26 cellular contexts compared by ENCODE assay signal in genomic region chr15:40331026-40331425, GRCh38. TPM values are rescaled to one million over a fixed set of nuclear protein-coding genes. Genes with fewer than 3 reads are reported as not detected.
DNase-seq lines count a peak whose midpoint lies in the region; ATAC-seq, FAIRE-seq and TF ChIP-seq lines count a peak whose summit lies in the region.
"Had no signal": no experiment of that assay in that cellular context is flagged by ENCODE, and none has a peak within 500 bp of the region (broad histone marks: within the 10 kb centered on the region; RNA-seq: fewer than 3 reads in every experiment).

No MANE protein-coding gene starts in this region.

- no peak overlapping the region for H3K9ac ChIP-seq in kidney (ENCODE audit: low read length in 2 of 2)
- peak overlapping the region; percentile 90 for H3K9ac ChIP-seq in smooth muscle cell (ENCODE audit: low read depth)

- H3K4me1 Mint-ChIP-seq in CD8-positive, alpha-beta memory T cell, result peaks cover 3 to 12% (median 3%) of the 10 kb centered on the region in 3 donors

- 99% methylated on average over 7 of the region's 7 CpGs for WGBS in smooth muscle cell (ENCODE audit: low lambda C conversion rate)

- H3K27me3 ChIP-seq in CD8-positive, alpha-beta memory T cell (ENCODE audit: insufficient read depth, low read length, poor library complexity, severe bottlenecking), result no peaks in the 10 kb centered on the region
- no peaks in the 10 kb centered on the region for H3K27me3 ChIP-seq in SJSA1 (replicated peaks)
- no peaks in the 10 kb centered on the region for H3K27me3 ChIP-seq in smooth muscle cell (ENCODE audit: low read depth)
- H3K27me3 ChIP-seq: breast epithelium, dorsolateral prefrontal cortex, foreskin keratinocyte, ovary had no signal

- H4K20me1 ChIP-seq in smooth muscle cell (ENCODE audit: low read depth), result peaks cover 5% of the 10 kb centered on the region

- H3K27me3 Mint-ChIP-seq in CD8-positive, alpha-beta memory T cell, result no peaks in the 10 kb centered on the region
- H3K27me3 Mint-ChIP-seq: CD4-positive, alpha-beta memory T cell had no signal

- no peak overlapping the region for H2AFZ ChIP-seq in smooth muscle cell (ENCODE audit: low read depth)

- no peak overlapping the region for H3K4me3 ChIP-seq in CD8-positive, alpha-beta memory T cell (ENCODE audit: low read length)
- H3K4me3 ChIP-seq in SJSA1 (no peak overlapping the region), kidney (ENCODE audit: low read length in 2 of 2) (no peak overlapping the region), smooth muscle cell (no peak overlapping the region)
- H3K4me3 ChIP-seq: breast epithelium, dorsolateral prefrontal cortex, ovary had no signal

- H3K27ac Mint-ChIP-seq in CD8-positive, alpha-beta memory T cell, result no peak overlapping the region
- H3K27ac Mint-ChIP-seq: activated T-helper 2 cell treated with anti-CD3 and anti-CD28 coated beads, Interferon-gamma antibody, Interleukin-2, Interleukin-4, amounts not matched to agents 10 μg/mL and 5 μg/mL and 100 μg/mL, durations not matched to agents 14 hours and 24 hours and 36 hours; CD4-positive, alpha-beta memory T cell; IgD-negative memory B cell; naive B cell; stimulated activated naive B cell treated with anti-CD40 and anti-IgM and Interleukin-4, amounts not matched to agents 10 μg/mL and 1 μg/mL and 100 μg/mL, for 72 hours had no signal

- H3K27ac ChIP-seq in CD8-positive, alpha-beta memory T cell (ENCODE audit: low read depth, low read length), result peak overlapping the region; percentile 27
- H3K27ac ChIP-seq in SJSA1 (peak overlapping the region; percentile 89; the same call in 1 of the 2 replicates), kidney (ENCODE audit: low read depth in 2 of 2, low read length in 2 of 2) (no peak overlapping the region), smooth muscle cell (ENCODE audit: low read depth) (peak overlapping the region; percentile 97)
- H3K27ac ChIP-seq: epithelial cell of prostate, foreskin keratinocyte had no signal

- H3K36me3 ChIP-seq in CD8-positive, alpha-beta memory T cell (ENCODE audit: insufficient read depth, low read length), result no peaks in the 10 kb centered on the region
- H3K36me3 ChIP-seq in SJSA1 (peaks cover 87% of the 10 kb centered on the region), kidney (ENCODE audit: control insufficient read depth in 1 of 2, insufficient read depth in 2 of 2, low read length in 2 of 2) (no peaks in the 10 kb centered on the region), smooth muscle cell (ENCODE audit: low read depth) (no peaks in the 10 kb centered on the region)
- H3K36me3 ChIP-seq: breast epithelium, ovary had no signal

- ATAC-seq in GM21360 (IDR thresholded peaks at IDR 0.05; ENCODE audit: unreplicated experiment), result no peak
- ATAC-seq: foreskin keratinocyte; stimulated activated naive B cell treated with anti-CD40 and anti-IgM and Interleukin-4, amounts not matched to agents 10 μg/mL and 1 μg/mL and 100 μg/mL, for 72 hours had no signal

- intact Hi-C loops in kidney (cut with DNase I), result no loop called here

- H3K9me3 ChIP-seq in CD8-positive, alpha-beta memory T cell (ENCODE audit: low read length), result no peaks in the 10 kb centered on the region
- no peaks in the 10 kb centered on the region for H3K9me3 ChIP-seq in SJSA1 (replicated peaks)
- no peaks in the 10 kb centered on the region for H3K9me3 ChIP-seq in kidney (ENCODE audit: control insufficient read depth in 1 of 2, low read length in 2 of 2)
- H3K9me3 ChIP-seq in smooth muscle cell (replicated peaks; ENCODE audit: low read depth), result no peaks in the 10 kb centered on the region
- H3K9me3 ChIP-seq: breast epithelium, ovary had no signal

- CTCF ChIA-PET in CD8-positive, alpha-beta memory T cell (lab: Charles Lee), result interaction anchor here (1.8 to 9.4 kb wide), 4 partner anchors 8 to 52 kb away, joined by 4 to 83 read pairs (median 15); partner anchors contain the start of gene CCDC9B

- no peak overlapping the region for H3K4me3 Mint-ChIP-seq in CD8-positive, alpha-beta memory T cell
- H3K4me3 Mint-ChIP-seq: CD4-positive, alpha-beta memory T cell; stimulated activated naive B cell treated with anti-CD40 and anti-IgM and Interleukin-4, amounts not matched to agents 10 μg/mL and 1 μg/mL and 100 μg/mL, for 72 hours had no signal

- peaks cover 8% of the 10 kb centered on the region for H3K79me2 ChIP-seq in smooth muscle cell (ENCODE audit: low read depth)

- H3F3A ChIP-seq in smooth muscle cell (ENCODE audit: low read depth), result peaks cover 25% of the 10 kb centered on the region

- POLR2A ChIA-PET in CD8-positive, alpha-beta memory T cell (lab: Charles Lee), result no interaction called here

- no peak for FAIRE-seq in kidney (lab: Jason Lieb, UNC)
- FAIRE-seq: GM12892, RCC 7860, TTC549, urothelium cell line had no signal

- peaks cover 15% of the 10 kb centered on the region for H3K4me1 ChIP-seq in CD8-positive, alpha-beta memory T cell (ENCODE audit: insufficient read depth, low read length)
- H3K4me1 ChIP-seq in SJSA1 (replicated peaks), result peaks cover 92% of the 10 kb centered on the region
- peaks cover 0 to 19% of the 10 kb centered on the region in 2 donors for H3K4me1 ChIP-seq in kidney (ENCODE audit: control insufficient read depth in 1 of 2, insufficient read depth in 1 of 2, low read depth in 1 of 2, low read length in 2 of 2)
- H3K4me1 ChIP-seq in smooth muscle cell (ENCODE audit: low read depth), result peaks cover 48% of the 10 kb centered on the region

- no peak for DNase-seq in CD8-positive, alpha-beta memory T cell
- DNase-seq in SJSA1 (ENCODE audit: low read depth in 1 of 2, low spot score in 2 of 2), result no peak
- DNase-seq in kidney, result peak; percentile 51
- no peak for DNase-seq in smooth muscle cell (lab: John Stamatoyannopoulos, UW; ENCODE audit: unreplicated experiment)
- DNase-seq in superior temporal gyrus (ENCODE audit: extremely low spot score), result no peak
- DNase-seq in activated T-cell treated with anti-CD3 and anti-CD28 coated beads for 4 hours, result no peak
- no peak for DNase-seq in activated naive CD4-positive, alpha-beta T cell treated with anti-CD3 and anti-CD28 coated beads, Interleukin-2, amount 50 U/mL, for 16 hours
- DNase-seq: CD4-positive, alpha-beta memory T cell; foreskin keratinocyte; naive B cell; NCI-H1930; NCI-H345; stimulated activated naive B cell treated with anti-CD40 and anti-IgM and Interleukin-4, amounts not matched to agents 10 μg/mL and 1 μg/mL and 100 μg/mL, for 72 hours had no signal

- TF ChIP-seq CTCF in kidney (IDR thresholded peaks at IDR 0.05; ENCODE audit: borderline replicate concordance, extremely low read depth, insufficient read depth) (no peak), smooth muscle cell (IDR thresholded peaks at IDR 0.05; ENCODE audit: borderline replicate concordance, insufficient read depth, poor library complexity, severe bottlenecking) (no peak)

- peaks cover 0 to 1% (median 0%) of the 10 kb centered on the region in 5 donors for H3K9me3 Mint-ChIP-seq in CD8-positive, alpha-beta memory T cell
- H3K9me3 Mint-ChIP-seq: activated T-helper 2 cell treated with anti-CD3 and anti-CD28 coated beads, Interferon-gamma antibody, Interleukin-2, Interleukin-4, amounts not matched to agents 10 μg/mL and 5 μg/mL and 100 μg/mL, durations not matched to agents 14 hours and 24 hours and 36 hours; CD4-positive, alpha-beta memory T cell; IgD-negative memory B cell; naive B cell; stimulated activated naive B cell treated with anti-CD40 and anti-IgM and Interleukin-4, amounts not matched to agents 10 μg/mL and 1 μg/mL and 100 μg/mL, for 72 hours had no signal

- H3K4me2 ChIP-seq in smooth muscle cell, result peak overlapping the region; percentile 94

- H3K36me3 Mint-ChIP-seq in CD8-positive, alpha-beta memory T cell, result no peaks in the 10 kb centered on the region
- H3K36me3 Mint-ChIP-seq: CD4-positive, alpha-beta memory T cell; naive B cell had no signal

RNA-seq across cellular contexts. Expression of gene INAFM2, which starts 7.5 kb away (rescaled TPM):
- total RNA-seq in CD8-positive, alpha-beta memory T cell, result 10 to 100 TPM; 13.5 to 15.3 TPM
- polyA plus RNA-seq in CD8-positive, alpha-beta memory T cell, result 2.7 TPM
- 89.8 and 101 TPM in 2 replicates for total RNA-seq in SJSA1 (2014; rRNA removed; shearing (Covaris generic))
- 21.6 TPM for total RNA-seq in kidney
- polyA plus RNA-seq in kidney (ENCODE audit: insufficient read depth, low read depth, low replicate concordance), result 14.7 TPM
- total RNA-seq in smooth muscle cell, result 28.1 and 30.4 TPM in 2 replicates
- polyA plus RNA-seq in smooth muscle cell, result 23.9 and 48.6 TPM in 2 replicates

RNA-seq across cellular contexts. Expression of gene CCDC9B, which starts 9.7 kb away (rescaled TPM):
- under 1 TPM; 0.39 to 0.47 TPM for total RNA-seq in CD8-positive, alpha-beta memory T cell
- 0.08 TPM for polyA plus RNA-seq in CD8-positive, alpha-beta memory T cell
- 29.5 and 39.0 TPM in 2 replicates for total RNA-seq in SJSA1 (2014; rRNA removed; shearing (Covaris generic))
- total RNA-seq in kidney (60.0 TPM), smooth muscle cell (2.2 and 3.8 TPM in 2 replicates)
- polyA plus RNA-seq in kidney (ENCODE audit: insufficient read depth, low read depth, low replicate concordance) (4.7 TPM), smooth muscle cell (0.97 and 4.7 TPM in 2 replicates)

RNA-seq across cellular contexts. Expression of gene PHGR1, which starts 19.8 kb away (rescaled TPM):
- total RNA-seq in CD8-positive, alpha-beta memory T cell, result not detected
- not detected for polyA plus RNA-seq in CD8-positive, alpha-beta memory T cell
- total RNA-seq in SJSA1 (2014; rRNA removed; shearing (Covaris generic)), result not detected in 2 replicates
- total RNA-seq in kidney, result not detected
- polyA plus RNA-seq in kidney (ENCODE audit: insufficient read depth, low read depth, low replicate concordance), result not detected
- not detected in 2 replicates for total RNA-seq in smooth muscle cell
- 0.48 TPM in 1 of 2 replicates, not detected in the other for polyA plus RNA-seq in smooth muscle cell
- total RNA-seq: activated CD8-positive, alpha-beta memory T cell treated with anti-CD3 and anti-CD28 coated beads for 36 hours; activated T-helper 2 cell treated with anti-CD3 and anti-CD28 coated beads, Interferon-gamma antibody, Interleukin-2, Interleukin-4, amounts not matched to agents 10 μg/mL and 5 μg/mL and 100 μg/mL, durations not matched to agents 14 hours and 24 hours and 36 hours; CD4-positive, alpha-beta memory T cell; dorsolateral prefrontal cortex; foreskin keratinocyte had no signal
- polyA plus RNA-seq: CD4-positive, alpha-beta memory T cell; foreskin keratinocyte; IgD-negative memory B cell; liver had no signal

RNA-seq across cellular contexts. Expression of gene PLCB2, which starts 23.3 kb away (rescaled TPM):
- 10 to 100 TPM; 57.3 to 57.7 TPM for total RNA-seq in CD8-positive, alpha-beta memory T cell
- polyA plus RNA-seq in CD8-positive, alpha-beta memory T cell, result 34.8 TPM
- 34.8 and 61.9 TPM in 2 replicates for total RNA-seq in SJSA1 (2014; rRNA removed; shearing (Covaris generic))
- 37.2 TPM for total RNA-seq in kidney
- polyA plus RNA-seq in kidney (ENCODE audit: insufficient read depth, low read depth, low replicate concordance), result 4.4 TPM
- total RNA-seq in smooth muscle cell, result 1.5 and 3.9 TPM in 2 replicates
- 1.9 TPM in 1 of 2 replicates, not detected in the other for polyA plus RNA-seq in smooth muscle cell

RNA-seq across cellular contexts. Expression of gene DISP2, which starts 27.0 kb away (rescaled TPM):
- total RNA-seq in CD8-positive, alpha-beta memory T cell, result 1 to 10 TPM in 1 of 2 experiments, under 1 TPM in 1; 0.18 to 1.1 TPM
- polyA plus RNA-seq in CD8-positive, alpha-beta memory T cell, result 1.1 TPM
- 0.21 and 0.28 TPM in 2 replicates for total RNA-seq in SJSA1 (2014; rRNA removed; shearing (Covaris generic))
- total RNA-seq in kidney (0.69 TPM), smooth muscle cell (0.04 and 0.58 TPM in 2 replicates)
- polyA plus RNA-seq in kidney (ENCODE audit: insufficient read depth, low read depth, low replicate concordance) (0.04 TPM), smooth muscle cell (0.46 and 0.90 TPM in 2 replicates)

Comparison
In these comparisons a context has a peak if more than half of its experiments do, and no peak if none do; other contexts are left out.
1. H3K27ac ChIP-seq: peak in CD8-positive, alpha-beta memory T cell (single experiment), SJSA1 (single experiment) and smooth muscle cell (single experiment); none in kidney (0 of 2).